In genomic region chr1:20981903-20982695, GRCh38 we compare ENCODE assay signal across 8 cellular contexts.
A peak's percentile ranks its signal among the peaks of the same experiment; 100 is the strongest.
DNase-seq lines count a peak whose midpoint lies in the region; TF ChIP-seq lines count a peak whose summit lies in the region.

No MANE protein-coding gene starts in this region.

- DNase-seq in GM04504 (ENCODE audit: low read depth) (peak; percentile 13), OCI-M1 (lab: John Stamatoyannopoulos, UW) (peak; percentile 68), erythroblast (lab: John Stamatoyannopoulos, UW) (peak; percentile 50 to 55), osteocyte (ENCODE audit: extremely low spot score, unreplicated experiment) (no peak), globus pallidus (ENCODE audit: low spot score) (no peak), NCI-H524 treated with DMSO at 0.1 percent for 48 hours (lab: John Stamatoyannopoulos, UW) (no peak), NCI-H1694 (lab: John Stamatoyannopoulos, UW) (no peak)
- no peak for DNase-seq in activated CD4-positive, CD25-positive, alpha-beta regulatory T cell (lab: John Stamatoyannopoulos, UW)

- TF ChIP-seq CTCF in osteocyte (IDR thresholded peaks at IDR 0.05), result peak; percentile 61

- no peaks in the 10 kb centered on the region for H3K9me3 Mint-ChIP-seq in osteocyte (ENCODE audit: unreplicated experiment)

- peaks cover 20% of the 10 kb centered on the region for H3K4me1 Mint-ChIP-seq in osteocyte (ENCODE audit: unreplicated experiment)

- H3K36me3 Mint-ChIP-seq in osteocyte (ENCODE audit: unreplicated experiment), result peaks cover 5% of the 10 kb centered on the region

- TF ChIP-seq POLR2A in erythroblast (IDR thresholded peaks at IDR 0.05; ENCODE audit: low read length), result no peak

- H3K4me3 Mint-ChIP-seq in osteocyte (ENCODE audit: unreplicated experiment), result no peak overlapping the region

- H3K27ac Mint-ChIP-seq in osteocyte (ENCODE audit: unreplicated experiment), result peak overlapping the region; percentile 76

- no peaks in the 10 kb centered on the region for H3K27me3 Mint-ChIP-seq in osteocyte (ENCODE audit: unreplicated experiment)

Comparison
In these comparisons a context has a peak if more than half of its experiments do, and no peak if none do; other contexts are left out.
1. DNase-seq: peak in GM04504 (single experiment), OCI-M1 (single experiment) and erythroblast (2 of 2); none in osteocyte (single experiment), globus pallidus (single experiment), NCI-H524 treated with DMSO at 0.1 percent for 48 hours (single experiment), activated CD4-positive, CD25-positive, alpha-beta regulatory T cell (0 of 4) and NCI-H1694 (single experiment).